ENCODE assay signal across 13 cellular contexts in the genomic region with DNA sequence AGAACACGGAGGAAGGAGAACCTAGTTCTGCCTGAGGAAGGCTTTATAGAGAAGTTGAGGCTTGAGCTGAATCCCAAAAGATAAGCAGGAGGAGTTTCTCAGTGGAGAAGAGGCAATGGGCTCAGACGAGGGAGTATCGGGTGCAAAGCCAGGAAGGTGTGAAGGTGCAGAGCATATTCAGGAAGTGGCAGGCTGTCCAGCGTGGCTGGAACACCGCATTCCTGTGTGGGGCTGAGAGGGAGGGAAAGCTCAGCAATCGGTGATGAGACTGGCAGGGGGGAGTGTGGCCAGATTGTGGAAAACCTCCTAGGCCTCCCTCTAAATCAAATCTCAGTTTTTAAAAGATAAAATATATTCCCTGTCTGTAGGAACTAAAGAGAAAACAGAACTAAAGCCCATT.
DNase-seq lines count a peak whose midpoint lies in the region; ATAC-seq, FAIRE-seq and TF ChIP-seq lines count a peak whose summit lies in the region.
"Had no signal": no experiment of that assay in that cellular context is flagged by ENCODE, and none has a peak within 500 bp of the region (broad histone marks: within the 10 kb centered on the region; RNA-seq: fewer than 3 reads in every experiment).

No MANE protein-coding gene starts in this region.

- H3K36me3 Mint-ChIP-seq in WTC11: no peaks in the 10 kb centered on the region
- no peaks in the 10 kb centered on the region for H3K36me3 Mint-ChIP-seq in natural killer cell treated with Interleukin-12 subunit alpha and Interleukin-12 subunit beta and Interleukin-15 and Interleukin-18, amount 100 ng/mL, for 72 hours

- no peak for DNase-seq in GM12891 (ENCODE audit: insufficient read length, low spot score)
- DNase-seq in WTC11 (ENCODE audit: low spot score): no peak
- no peak for DNase-seq in left cardiac atrium
- DNase-seq in natural killer cell treated with Interleukin-12 subunit alpha and Interleukin-12 subunit beta and Interleukin-15 and Interleukin-18, amount 100 ng/mL, for 72 hours (ENCODE audit: low spot score): no peak
- no peak for DNase-seq in NCI-H1930 (lab: John Stamatoyannopoulos, UW)
- DNase-seq in stimulated activated naive CD8-positive, alpha-beta T cell treated with anti-CD3 and anti-CD28 coated beads, Interleukin-15, amount 100 ng/mL, for 72 hours: no peak
- DNase-seq: AML-193; DMS79; NCI-H2029 treated with DMSO at 0.1 percent for 48 hours; stimulated activated CD4-positive, alpha-beta T cell treated with anti-CD3 and anti-CD28 coated beads, Interleukin-15, amount 100 ng/mL, for 24 hours had no signal

- H3K4me3 Mint-ChIP-seq in WTC11: no peak overlapping the region
- peak overlapping the region; percentile 35 for H3K4me3 Mint-ChIP-seq in natural killer cell treated with Interleukin-12 subunit alpha and Interleukin-12 subunit beta and Interleukin-15 and Interleukin-18, amount 100 ng/mL, for 72 hours
- H3K4me3 Mint-ChIP-seq in stimulated activated naive CD8-positive, alpha-beta T cell treated with anti-CD3 and anti-CD28 coated beads, Interleukin-15, amount 100 ng/mL, for 72 hours: no peak overlapping the region

- TF ChIP-seq POLR2A in GM12891 (IDR thresholded peaks at IDR 0.05; ENCODE audit: low read depth, low read length): no peak

- H3K27ac Mint-ChIP-seq in WTC11: peak overlapping the region; percentile 17; the same call in 1 of the 2 replicates
- peak overlapping the region in 1 of 2 donors; percentile 2 for H3K27ac Mint-ChIP-seq in natural killer cell treated with Interleukin-12 subunit alpha and Interleukin-12 subunit beta and Interleukin-15 and Interleukin-18, amount 100 ng/mL, for 72 hours
- H3K27ac Mint-ChIP-seq in stimulated activated naive CD8-positive, alpha-beta T cell treated with anti-CD3 and anti-CD28 coated beads, Interleukin-15, amount 100 ng/mL, for 72 hours: peak overlapping the region in 1 of 2 donors; percentile 75

- no peak for ATAC-seq in WTC11
- ATAC-seq in left cardiac atrium: peak; percentile 75 to 78
- ATAC-seq in natural killer cell treated with Interleukin-12 subunit alpha and Interleukin-12 subunit beta and Interleukin-15 and Interleukin-18, amount 100 ng/mL, for 72 hours: no peak
- no peak for ATAC-seq in HG03521 (IDR thresholded peaks at IDR 0.05; ENCODE audit: unreplicated experiment)
- no peak for ATAC-seq in GM21390 (IDR thresholded peaks at IDR 0.05; ENCODE audit: unreplicated experiment)
- no peak for ATAC-seq in stimulated activated naive CD8-positive, alpha-beta T cell treated with anti-CD3 and anti-CD28 coated beads, Interleukin-15, amount 100 ng/mL, for 72 hours
- ATAC-seq: HCT116 had no signal

- FAIRE-seq in GM12891 (lab: Jason Lieb, UNC): no peak

- CTCF ChIA-PET in WTC11 (lab: Charles Lee): no interaction called here

- H3K9me3 Mint-ChIP-seq in WTC11: peaks cover 3% of the 10 kb centered on the region; the same call in 1 of the 2 replicates
- no peaks in the 10 kb centered on the region for H3K9me3 Mint-ChIP-seq in natural killer cell treated with Interleukin-12 subunit alpha and Interleukin-12 subunit beta and Interleukin-15 and Interleukin-18, amount 100 ng/mL, for 72 hours
- no peaks in the 10 kb centered on the region for H3K9me3 Mint-ChIP-seq in stimulated activated naive CD8-positive, alpha-beta T cell treated with anti-CD3 and anti-CD28 coated beads, Interleukin-15, amount 100 ng/mL, for 72 hours

- no peak for TF ChIP-seq CTCF in WTC11 (IDR thresholded peaks at IDR 0.05)

- H3K27me3 Mint-ChIP-seq in WTC11 (ENCODE audit: low read depth): no peaks in the 10 kb centered on the region
- no peaks in the 10 kb centered on the region for H3K27me3 Mint-ChIP-seq in natural killer cell treated with Interleukin-12 subunit alpha and Interleukin-12 subunit beta and Interleukin-15 and Interleukin-18, amount 100 ng/mL, for 72 hours
- peaks cover 7% of the 10 kb centered on the region for H3K27me3 Mint-ChIP-seq in stimulated activated naive CD8-positive, alpha-beta T cell treated with anti-CD3 and anti-CD28 coated beads, Interleukin-15, amount 100 ng/mL, for 72 hours

- intact Hi-C loops in left cardiac atrium (cut with DNase I): no loop called here

- H3K4me1 Mint-ChIP-seq in WTC11: peaks cover 67% of the 10 kb centered on the region
- H3K4me1 Mint-ChIP-seq in natural killer cell treated with Interleukin-12 subunit alpha and Interleukin-12 subunit beta and Interleukin-15 and Interleukin-18, amount 100 ng/mL, for 72 hours (ENCODE audit: low read depth in 2 of 2): peaks cover 26 to 27% of the 10 kb centered on the region in 2 donors
- H3K4me1 Mint-ChIP-seq in stimulated activated naive CD8-positive, alpha-beta T cell treated with anti-CD3 and anti-CD28 coated beads, Interleukin-15, amount 100 ng/mL, for 72 hours: peaks cover 22% of the 10 kb centered on the region

- POLR2A ChIA-PET in WTC11 (lab: Charles Lee): no interaction called here

TF ChIP-seq in GM12891, 5 proteins besides CTCF, POLR2A, EP300 and RAD21:
- no peak for TF ChIP-seq POLR2AphosphoS5 (IDR thresholded peaks at IDR 0.05; ENCODE audit: low read depth, low read length)
- peak; percentile 34 for TF ChIP-seq SPI1 (IDR thresholded peaks at IDR 0.05; ENCODE audit: low read depth, low read length)

TF ChIP-seq in WTC11, 78 proteins besides CTCF, POLR2A, EP300 and RAD21 (continues in another document):
- no peak for TF ChIP-seq ZNF219 (CRISPR knock-in tag; IDR thresholded peaks at IDR 0.05; ENCODE audit: borderline replicate concordance)
- TF ChIP-seq, protein P1, sequence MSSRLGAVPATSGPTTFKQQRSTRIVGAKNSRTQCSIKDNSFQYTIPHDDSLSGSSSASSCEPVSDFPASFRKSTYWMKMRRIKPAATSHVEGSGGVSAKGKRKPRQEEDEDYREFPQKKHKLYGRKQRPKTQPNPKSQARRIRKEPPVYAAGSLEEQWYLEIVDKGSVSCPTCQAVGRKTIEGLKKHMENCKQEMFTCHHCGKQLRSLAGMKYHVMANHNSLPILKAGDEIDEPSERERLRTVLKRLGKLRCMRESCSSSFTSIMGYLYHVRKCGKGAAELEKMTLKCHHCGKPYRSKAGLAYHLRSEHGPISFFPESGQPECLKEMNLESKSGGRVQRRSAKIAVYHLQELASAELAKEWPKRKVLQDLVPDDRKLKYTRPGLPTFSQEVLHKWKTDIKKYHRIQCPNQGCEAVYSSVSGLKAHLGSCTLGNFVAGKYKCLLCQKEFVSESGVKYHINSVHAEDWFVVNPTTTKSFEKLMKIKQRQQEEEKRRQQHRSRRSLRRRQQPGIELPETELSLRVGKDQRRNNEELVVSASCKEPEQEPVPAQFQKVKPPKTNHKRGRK (CRISPR knock-in tag; IDR thresholded peaks at IDR 0.05; ENCODE audit: borderline replicate concordance): no peak
- TF ChIP-seq, protein P2, sequence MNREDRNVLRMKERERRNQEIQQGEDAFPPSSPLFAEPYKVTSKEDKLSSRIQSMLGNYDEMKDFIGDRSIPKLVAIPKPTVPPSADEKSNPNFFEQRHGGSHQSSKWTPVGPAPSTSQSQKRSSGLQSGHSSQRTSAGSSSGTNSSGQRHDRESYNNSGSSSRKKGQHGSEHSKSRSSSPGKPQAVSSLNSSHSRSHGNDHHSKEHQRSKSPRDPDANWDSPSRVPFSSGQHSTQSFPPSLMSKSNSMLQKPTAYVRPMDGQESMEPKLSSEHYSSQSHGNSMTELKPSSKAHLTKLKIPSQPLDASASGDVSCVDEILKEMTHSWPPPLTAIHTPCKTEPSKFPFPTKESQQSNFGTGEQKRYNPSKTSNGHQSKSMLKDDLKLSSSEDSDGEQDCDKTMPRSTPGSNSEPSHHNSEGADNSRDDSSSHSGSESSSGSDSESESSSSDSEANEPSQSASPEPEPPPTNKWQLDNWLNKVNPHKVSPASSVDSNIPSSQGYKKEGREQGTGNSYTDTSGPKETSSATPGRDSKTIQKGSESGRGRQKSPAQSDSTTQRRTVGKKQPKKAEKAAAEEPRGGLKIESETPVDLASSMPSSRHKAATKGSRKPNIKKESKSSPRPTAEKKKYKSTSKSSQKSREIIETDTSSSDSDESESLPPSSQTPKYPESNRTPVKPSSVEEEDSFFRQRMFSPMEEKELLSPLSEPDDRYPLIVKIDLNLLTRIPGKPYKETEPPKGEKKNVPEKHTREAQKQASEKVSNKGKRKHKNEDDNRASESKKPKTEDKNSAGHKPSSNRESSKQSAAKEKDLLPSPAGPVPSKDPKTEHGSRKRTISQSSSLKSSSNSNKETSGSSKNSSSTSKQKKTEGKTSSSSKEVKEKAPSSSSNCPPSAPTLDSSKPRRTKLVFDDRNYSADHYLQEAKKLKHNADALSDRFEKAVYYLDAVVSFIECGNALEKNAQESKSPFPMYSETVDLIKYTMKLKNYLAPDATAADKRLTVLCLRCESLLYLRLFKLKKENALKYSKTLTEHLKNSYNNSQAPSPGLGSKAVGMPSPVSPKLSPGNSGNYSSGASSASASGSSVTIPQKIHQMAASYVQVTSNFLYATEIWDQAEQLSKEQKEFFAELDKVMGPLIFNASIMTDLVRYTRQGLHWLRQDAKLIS (CRISPR knock-in tag; IDR thresholded peaks at IDR 0.05; ENCODE audit: borderline replicate concordance): no peak
- no peak for TF ChIP-seq JAZF1 (CRISPR knock-in tag; IDR thresholded peaks at IDR 0.05)
- TF ChIP-seq OVOL2 (CRISPR knock-in tag; IDR thresholded peaks at IDR 0.05; ENCODE audit: borderline replicate concordance): no peak
- TF ChIP-seq, protein P3, sequence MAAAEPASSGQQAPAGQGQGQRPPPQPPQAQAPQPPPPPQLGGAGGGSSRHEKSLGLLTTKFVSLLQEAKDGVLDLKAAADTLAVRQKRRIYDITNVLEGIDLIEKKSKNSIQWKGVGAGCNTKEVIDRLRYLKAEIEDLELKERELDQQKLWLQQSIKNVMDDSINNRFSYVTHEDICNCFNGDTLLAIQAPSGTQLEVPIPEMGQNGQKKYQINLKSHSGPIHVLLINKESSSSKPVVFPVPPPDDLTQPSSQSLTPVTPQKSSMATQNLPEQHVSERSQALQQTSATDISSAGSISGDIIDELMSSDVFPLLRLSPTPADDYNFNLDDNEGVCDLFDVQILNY (CRISPR knock-in tag; IDR thresholded peaks at IDR 0.05): no peak

Comparison
In these comparisons a context has a peak if more than half of its experiments do, and no peak if none do; other contexts are left out.
1. ATAC-seq: peak in left cardiac atrium (2 of 2); none in WTC11 (single experiment), natural killer cell treated with Interleukin-12 subunit alpha and Interleukin-12 subunit beta and Interleukin-15 and Interleukin-18, amount 100 ng/mL, for 72 hours (0 of 2), HG03521 (single experiment), GM21390 (single experiment) and stimulated activated naive CD8-positive, alpha-beta T cell treated with anti-CD3 and anti-CD28 coated beads, Interleukin-15, amount 100 ng/mL, for 72 hours (single experiment).